12 cellular contexts compared by ENCODE assay signal in genomic region chr2:169735623-169736022, GRCh38. TPM values are rescaled to one million over a fixed set of nuclear protein-coding genes. Genes with fewer than 3 reads are reported as not detected.
DNase-seq lines count a peak whose midpoint lies in the region; ATAC-seq and TF ChIP-seq lines count a peak whose summit lies in the region.
"Had no signal": no experiment of that assay in that cellular context is flagged by ENCODE, and none has a peak within 500 bp of the region (broad histone marks: within the 10 kb centered on the region; RNA-seq: fewer than 3 reads in every experiment).

No MANE protein-coding gene starts in this region.

- H3K27me3 Mint-ChIP-seq in CD4-positive, alpha-beta memory T cell, result peaks cover 17 to 29% of the 10 kb centered on the region in 2 donors
- H3K27me3 Mint-ChIP-seq in activated naive CD8-positive, alpha-beta T cell treated with anti-CD3 and anti-CD28 coated beads, Interleukin-2, amount 50 U/mL, for 24 hours, result peaks cover 27% of the 10 kb centered on the region
- H3K27me3 Mint-ChIP-seq in nephron (ENCODE audit: low read depth), result peaks cover 9% of the 10 kb centered on the region

- 0 out of 2 replicates have a peak overlapping the region, but pooled peaks have one; percentile 84 for H3K4me2 ChIP-seq in HCT116 (ENCODE audit: low read length)

- RAD21 ChIA-PET in HCT116 (lab: Charles Lee; ENCODE audit: low non-redundant PET in 1 of 2, low total read pairs in 2 of 2, uncharacterized antibody in 2 of 2, unreplicated experiment in 2 of 2), result no interaction called here

- no peak overlapping the region for H3K27ac ChIP-seq in CD4-positive, alpha-beta memory T cell (ENCODE audit: low read depth, low read length)
- no peak overlapping the region for H3K27ac ChIP-seq in HCT116 (ENCODE audit: low read depth, low read length)

- H3K9me3 ChIP-seq in CD4-positive, alpha-beta memory T cell (ENCODE audit: control insufficient read depth in 1 of 2, low read length in 2 of 2), result no peaks in the 10 kb centered on the region
- H3K9me3 ChIP-seq in HCT116 (ENCODE audit: control insufficient read depth in 1 of 2, insufficient read depth in 1 of 2, low read depth in 1 of 2, low read length in 2 of 2), result no peaks in the 10 kb centered on the region

- intact Hi-C loops in CD4-positive, alpha-beta memory T cell (cut with micrococcal nuclease), result no loop called here
- intact Hi-C loops in HCT116 (cut with micrococcal nuclease), result loop anchor here (1.0 kb wide), 1 partner anchor 29 kb away; no protein-coding TSS in a partner anchor

- H3K9ac ChIP-seq in HCT116 (ENCODE audit: low read length), result no peak overlapping the region

- no peak for DNase-seq in CD4-positive, alpha-beta memory T cell
- no peak for DNase-seq in HCT116 (ENCODE audit: low read depth, low spot score)
- DNase-seq in activated naive CD8-positive, alpha-beta T cell treated with anti-CD3 and anti-CD28 coated beads, Interleukin-2, amount 50 U/mL, for 24 hours, result no peak
- DNase-seq in NCI-H82 treated with DMSO at 0.1 percent for 48 hours (lab: John Stamatoyannopoulos, UW; ENCODE audit: unreplicated experiment), result no peak
- no peak for DNase-seq in G401 (ENCODE audit: low spot score)
- no peak for DNase-seq in NCI-H146 treated with DMSO at 0.1 percent for 48 hours (lab: John Stamatoyannopoulos, UW; ENCODE audit: unreplicated experiment)
- DNase-seq: activated CD4-positive, alpha-beta T cell treated with anti-CD3 and anti-CD28 coated beads, Interleukin-2, amount 50 U/mL, for 48 hours; DMS153; NCI-H187 had no signal

- peaks cover 0 to 3% (median 0%) of the 10 kb centered on the region in 8 donors for H3K9me3 Mint-ChIP-seq in CD4-positive, alpha-beta memory T cell
- no peaks in the 10 kb centered on the region for H3K9me3 Mint-ChIP-seq in activated naive CD8-positive, alpha-beta T cell treated with anti-CD3 and anti-CD28 coated beads, Interleukin-2, amount 50 U/mL, for 24 hours
- H3K9me3 Mint-ChIP-seq in nephron, result no peaks in the 10 kb centered on the region

- H3K4me1 Mint-ChIP-seq in CD4-positive, alpha-beta memory T cell, result peaks cover 7 to 31% (median 15%) of the 10 kb centered on the region in 4 donors
- peaks cover 11% of the 10 kb centered on the region for H3K4me1 Mint-ChIP-seq in activated naive CD8-positive, alpha-beta T cell treated with anti-CD3 and anti-CD28 coated beads, Interleukin-2, amount 50 U/mL, for 24 hours
- H3K4me1 Mint-ChIP-seq in nephron, result peaks cover 32% of the 10 kb centered on the region

- TF ChIP-seq CTCF in HCT116 (IDR thresholded peaks at IDR 0.05 in 2 of 3, conservative IDR thresholded peaks at IDR 0.05 in 1 of 3; ENCODE audit: borderline replicate concordance in 1 of 3, insufficient read depth in 1 of 3, low read depth in 2 of 3, low read length in 2 of 3) (no peak), nephron (IDR thresholded peaks at IDR 0.05; ENCODE audit: unreplicated experiment in 3 of 3) (no peak)

- no peak for TF ChIP-seq POLR2A in HCT116 (IDR thresholded peaks at IDR 0.05; ENCODE audit: borderline replicate concordance, extremely low read depth, insufficient read depth, insufficient read length)

- peaks cover 15% of the 10 kb centered on the region for H3K4me1 ChIP-seq in CD4-positive, alpha-beta memory T cell (ENCODE audit: insufficient read depth, low read length)
- H3K4me1 ChIP-seq in HCT116 (ENCODE audit: control insufficient read depth in 1 of 2, insufficient read depth in 2 of 2, low read length in 2 of 2), result peaks cover 10 to 36% of the 10 kb centered on the region in 2 experiments; a peak in 3 of 4 replicates

- H3K4me3 ChIP-seq in CD4-positive, alpha-beta memory T cell (ENCODE audit: low read length in 2 of 2), result no peak overlapping the region
- no peak overlapping the region for H3K4me3 ChIP-seq in HCT116 (replicated peaks in 1 of 2; ENCODE audit: low read depth in 1 of 2, low read length in 2 of 2)

- no peaks in the 10 kb centered on the region for H3K9me2 ChIP-seq in HCT116 (ENCODE audit: insufficient read depth)

- H3K36me3 Mint-ChIP-seq in CD4-positive, alpha-beta memory T cell, result no peaks in the 10 kb centered on the region
- peaks cover 12% of the 10 kb centered on the region for H3K36me3 Mint-ChIP-seq in activated naive CD8-positive, alpha-beta T cell treated with anti-CD3 and anti-CD28 coated beads, Interleukin-2, amount 50 U/mL, for 24 hours (ENCODE audit: low read depth)
- H3K36me3 Mint-ChIP-seq in nephron (ENCODE audit: low read depth), result peaks cover 12% of the 10 kb centered on the region

- BruUV-seq in HCT116 (replicated peaks; lab: Mats Ljungman, UMichigan), result TSS peak; percentile 71

- H3K4me3 Mint-ChIP-seq in CD4-positive, alpha-beta memory T cell, result peak overlapping the region in 7 of 8 donors; percentile 27 to 74 (median 40)
- peak overlapping the region; percentile 78 for H3K4me3 Mint-ChIP-seq in activated naive CD8-positive, alpha-beta T cell treated with anti-CD3 and anti-CD28 coated beads, Interleukin-2, amount 50 U/mL, for 24 hours
- peak overlapping the region; percentile 71 to 97 (median 93) for H3K4me3 Mint-ChIP-seq in nephron

- H3K27ac Mint-ChIP-seq in CD4-positive, alpha-beta memory T cell, result no peak overlapping the region
- H3K27ac Mint-ChIP-seq in activated naive CD8-positive, alpha-beta T cell treated with anti-CD3 and anti-CD28 coated beads, Interleukin-2, amount 50 U/mL, for 24 hours, result no peak overlapping the region
- H3K27ac Mint-ChIP-seq in nephron, result peak overlapping the region; percentile 2 to 16 (median 14)

- TF ChIP-seq RAD21 in HCT116 (IDR thresholded peaks at IDR 0.05; ENCODE audit: low read depth), result no peak

- no peaks in the 10 kb centered on the region for H4K20me1 ChIP-seq in HCT116 (ENCODE audit: insufficient read depth)

- CTCF ChIA-PET in CD4-positive, alpha-beta memory T cell (lab: Charles Lee; ENCODE audit: partially characterized antibody), result no interaction called here
- CTCF ChIA-PET in HCT116 (lab: Charles Lee), result interaction anchor here (0.6 kb wide), 1 partner anchor 9 kb away, joined by 3 read pairs; no protein-coding TSS in a partner anchor

- no peak for ATAC-seq in HCT116
- no peak for ATAC-seq in activated naive CD8-positive, alpha-beta T cell treated with anti-CD3 and anti-CD28 coated beads, Interleukin-2, amount 50 U/mL, for 24 hours
- ATAC-seq: SK-N-SH treated with all-trans-retinoic acid at 6 μM for 48 hours had no signal

- H3K36me3 ChIP-seq in CD4-positive, alpha-beta memory T cell (ENCODE audit: insufficient read depth, low read length), result no peaks in the 10 kb centered on the region
- H3K36me3 ChIP-seq in HCT116 (ENCODE audit: control insufficient read depth in 1 of 2, insufficient read depth in 2 of 2, low read length in 2 of 2), result peaks cover 0 to 14% of the 10 kb centered on the region in 2 experiments; a peak in 1 of 4 replicates

- H3K79me2 ChIP-seq in HCT116 (ENCODE audit: insufficient read depth, low read length), result peaks cover 53% of the 10 kb centered on the region

- in situ Hi-C loops in G401 (cut with HindIII; ENCODE audit: low sequenced_read_pairs), result no loop called here

- no peak overlapping the region for H2AFZ ChIP-seq in HCT116 (ENCODE audit: low read depth, low read length, poor library complexity, severe bottlenecking)

- H3K27me3 ChIP-seq in CD4-positive, alpha-beta memory T cell (ENCODE audit: insufficient read depth, low read length), result peaks cover 5% of the 10 kb centered on the region
- H3K27me3 ChIP-seq in HCT116 (ENCODE audit: insufficient read depth, low read length), result no peaks in the 10 kb centered on the region

- POLR2A ChIA-PET in CD4-positive, alpha-beta memory T cell (lab: Charles Lee; ENCODE audit: partially characterized antibody), result no interaction called here
- POLR2A ChIA-PET in HCT116 (lab: Charles Lee), result no interaction called here

TF ChIP-seq in HCT116, 20 proteins besides CTCF, POLR2A, EP300 and RAD21:
- no peak for TF ChIP-seq FOSL1 (IDR thresholded peaks at IDR 0.05; ENCODE audit: low read depth)
- TF ChIP-seq TCF7L2 (IDR thresholded peaks at IDR 0.05; ENCODE audit: borderline replicate concordance, extremely low read depth, insufficient read depth, insufficient read length), result no peak
- TF ChIP-seq SP1 (IDR thresholded peaks at IDR 0.05; ENCODE audit: low read depth), result no peak
- no peak for TF ChIP-seq CBX3 (IDR thresholded peaks at IDR 0.05; ENCODE audit: low read depth)
- TF ChIP-seq ATF3 (IDR thresholded peaks at IDR 0.05), result no peak
- TF ChIP-seq EGR1 (IDR thresholded peaks at IDR 0.05; ENCODE audit: low read depth), result no peak
TF ChIP-seq in HCT116: peak in this region for 0.

RNA-seq across cellular contexts. Expression of gene KLHL23, which starts 2.0 kb away (rescaled TPM):
- total RNA-seq in CD4-positive, alpha-beta memory T cell, result 1 to 10 TPM; 1.0 to 2.0 TPM
- 1 to 10 TPM in 1 of 2 donors, under 1 TPM in 1; 0.98 to 1.3 TPM for polyA plus RNA-seq in CD4-positive, alpha-beta memory T cell
- total RNA-seq in HCT116 (2021; ENCODE audit: unreplicated experiment), result 27.8 TPM
- polyA plus RNA-seq in HCT116 (2012), result 18.2 and 28.9 TPM in 2 replicates
- total RNA-seq in G401 (2014; rRNA removed; shearing (Covaris generic)), result 29.4 and 31.7 TPM in 2 replicates

RNA-seq across cellular contexts. Expression of gene PHOSPHO2, which starts 41.4 kb away (rescaled TPM):
- 1 to 10 TPM; 7.2 to 7.4 TPM for total RNA-seq in CD4-positive, alpha-beta memory T cell
- 1 to 10 TPM; 2.9 to 7.2 TPM for polyA plus RNA-seq in CD4-positive, alpha-beta memory T cell
- total RNA-seq in HCT116 (2021; ENCODE audit: unreplicated experiment), result 2.8 TPM
- 0.50 and 0.66 TPM in 2 replicates for polyA plus RNA-seq in HCT116 (2012)
- total RNA-seq in G401 (2014; rRNA removed; shearing (Covaris generic)), result 5.4 and 9.3 TPM in 2 replicates

RNA-seq across cellular contexts. Expression of gene CFAP210, which starts 41.4 kb away (rescaled TPM):
- total RNA-seq in CD4-positive, alpha-beta memory T cell, result not detected
- polyA plus RNA-seq in CD4-positive, alpha-beta memory T cell, result not detected
- total RNA-seq in HCT116 (2021; ENCODE audit: unreplicated experiment), result not detected
- 0.06 TPM in 1 of 2 replicates, not detected in the other for polyA plus RNA-seq in HCT116 (2012)
- 0.07 TPM in 1 of 2 replicates, not detected in the other for total RNA-seq in G401 (2014; rRNA removed; shearing (Covaris generic))
- total RNA-seq: dermis microvascular lymphatic vessel endothelial cell had no signal

Comparison
In these comparisons a context has a peak if more than half of its experiments do, and no peak if none do; other contexts are left out.
1. H3K27ac Mint-ChIP-seq: peak in nephron (3 of 3); none in CD4-positive, alpha-beta memory T cell (0 of 7) and activated naive CD8-positive, alpha-beta T cell treated with anti-CD3 and anti-CD28 coated beads, Interleukin-2, amount 50 U/mL, for 24 hours (single experiment).
2. H3K4me3 Mint-ChIP-seq: peak in every context shown above with its lines; median percentile 93 in nephron; 78 in activated naive CD8-positive, alpha-beta T cell treated with anti-CD3 and anti-CD28 coated beads, Interleukin-2, amount 50 U/mL, for 24 hours; 40 in CD4-positive, alpha-beta memory T cell.